Comparison of ENCODE assay signal across 30 cellular contexts in genomic region chrX:42536286-42536685, GRCh38.
"Had no signal": no experiment of that assay in that cellular context is flagged by ENCODE, and none has a peak within 500 bp of the region (broad histone marks: within the 10 kb centered on the region; RNA-seq: fewer than 3 reads in every experiment).

No MANE protein-coding gene starts in this region.

- H3K36me3 ChIP-seq: cardiac muscle cell, SJSA1 had no signal

- H3K36me3 Mint-ChIP-seq: activated naive CD4-positive, alpha-beta T cell treated with anti-CD3 and anti-CD28 coated beads, Interleukin-2, amount 50 U/mL, for 72 hours; WTC11 had no signal

- H3K4me3 Mint-ChIP-seq: activated CD4-positive, alpha-beta T cell treated with anti-CD3 and anti-CD28 coated beads for 36 hours; activated CD4-positive, alpha-beta T cell treated with anti-CD3 and anti-CD28 coated beads, Interleukin-2, amount 10 ng/mL, durations not matched to agents 7 days and 5 days; activated CD8-positive, alpha-beta T cell treated with anti-CD3 and anti-CD28 coated beads, Interleukin-2, amount 10 ng/mL, durations not matched to agents 7 days and 5 days; activated naive CD4-positive, alpha-beta T cell treated with anti-CD3 and anti-CD28 coated beads for 36 hours; activated T-cell treated with anti-CD3 and anti-CD28 coated beads, Interleukin-2, amount 50 U/mL, for 4 hours; activated T-helper 1 cell treated with anti-CD3 and anti-CD28 coated beads, Interleukin-12 subunit alpha, Interleukin-12 subunit beta, Interleukin-2, Interleukin-4 antibody, amounts not matched to agents 30 ng/mL and 10 ng/mL and 1 ng/mL, durations not matched to agents 14 hours and 24 hours and 36 hours; central memory CD8-positive, alpha-beta T cell; T-helper 1 cell treated with Interleukin-12 subunit alpha and Interleukin-12 subunit beta and Interleukin-4 antibody, amounts not matched to agents 30 μg/mL and 1 μg/mL, for 36 hours; T-helper 2 cell treated with Interferon-gamma antibody and Interleukin-4, amounts not matched to agents 5 μg/mL and 100 μg/mL, for 36 hours; WTC11 had no signal

- H3K27me3 Mint-ChIP-seq: activated CD4-positive, alpha-beta T cell treated with anti-CD3 and anti-CD28 coated beads for 36 hours; activated CD4-positive, alpha-beta T cell treated with anti-CD3 and anti-CD28 coated beads, Interleukin-2, amount 10 ng/mL, durations not matched to agents 7 days and 5 days; central memory CD8-positive, alpha-beta T cell had no signal

- H3K9me3 Mint-ChIP-seq: activated CD4-positive, alpha-beta T cell treated with anti-CD3 and anti-CD28 coated beads, Interleukin-2, amount 10 ng/mL, durations not matched to agents 7 days and 5 days; activated naive CD4-positive, alpha-beta T cell treated with anti-CD3 and anti-CD28 coated beads for 36 hours; activated naive CD4-positive, alpha-beta T cell treated with anti-CD3 and anti-CD28 coated beads, Interleukin-2, amount 50 U/mL, for 72 hours; activated T-helper 1 cell treated with anti-CD3 and anti-CD28 coated beads, Interleukin-12 subunit alpha, Interleukin-12 subunit beta, Interleukin-2, Interleukin-4 antibody, amounts not matched to agents 30 ng/mL and 10 ng/mL and 1 ng/mL, durations not matched to agents 14 hours and 24 hours and 36 hours; central memory CD8-positive, alpha-beta T cell; T-helper 1 cell treated with Interleukin-12 subunit alpha and Interleukin-12 subunit beta and Interleukin-4 antibody, amounts not matched to agents 30 μg/mL and 1 μg/mL, for 36 hours; T-helper 2 cell treated with Interferon-gamma antibody and Interleukin-4, amounts not matched to agents 5 μg/mL and 100 μg/mL, for 36 hours had no signal

- DNase-seq: activated CD4-positive, alpha-beta T cell treated with anti-CD3 and anti-CD28 coated beads for 36 hours; activated CD4-positive, alpha-beta T cell treated with anti-CD3 and anti-CD28 coated beads, Interleukin-2, amount 10 ng/mL, durations not matched to agents 7 days and 5 days; activated CD4-positive, alpha-beta T cell treated with anti-CD3 and anti-CD28 coated beads, Interleukin-2, amount 50 U/mL, for 48 hours; activated CD8-positive, alpha-beta T cell treated with anti-CD3 and anti-CD28 coated beads, Interleukin-2, amount 10 ng/mL, durations not matched to agents 7 days and 5 days; activated gamma-delta T cell treated with Interleukin-2 at 50 U/mL for 16 hours; activated naive CD4-positive, alpha-beta T cell treated with anti-CD3 and anti-CD28 coated beads for 36 hours; activated T-cell treated with anti-CD3 and anti-CD28 coated beads, Interleukin-2, amount 50 U/mL, for 4 hours; anterior cingulate cortex; NCI-H1092 treated with DMSO at 0.1 percent for 48 hours; NCI-H1417; NCI-H146; NCI-H187; NCI-H2029 treated with DMSO at 0.1 percent for 48 hours; NCI-H2107; NCI-H2171; NCI-H524 treated with DMSO at 0.1 percent for 48 hours; SHP77 treated with DMSO at 0.1 percent for 48 hours; SK-N-SH had no signal

- H3K4me2 ChIP-seq: SK-N-SH had no signal

- H3K9me3 ChIP-seq: SJSA1, SK-N-SH had no signal

- H3K27ac ChIP-seq: cardiac muscle cell, SJSA1 had no signal

- H3K27me3 ChIP-seq: cardiac muscle cell, SJSA1 had no signal

- H3K9ac ChIP-seq: SK-N-SH had no signal

- H3K4me3 ChIP-seq: cardiac muscle cell, K562, SJSA1 had no signal

- H3K4me1 Mint-ChIP-seq: WTC11 had no signal

- H3K4me1 ChIP-seq: SJSA1 had no signal

- ATAC-seq: activated CD4-positive, alpha-beta T cell treated with anti-CD3 and anti-CD28 coated beads for 36 hours; activated CD4-positive, CD25-positive, alpha-beta regulatory T cell treated with anti-CD3 and anti-CD28 coated beads, Interleukin-2, amount 50 U/mL, for 24 hours; activated CD8-positive, alpha-beta T cell treated with anti-CD3 and anti-CD28 coated beads, Interleukin-2, amount 10 ng/mL, durations not matched to agents 7 days and 5 days; activated naive CD4-positive, alpha-beta T cell treated with anti-CD3 and anti-CD28 coated beads, Interleukin-2, amount 50 U/mL, for 72 hours; activated T-cell treated with anti-CD3 and anti-CD28 coated beads, Interleukin-2, amount 50 U/mL, for 4 hours; K562; Panc1; WTC11 had no signal

- H3K27ac Mint-ChIP-seq: activated CD4-positive, alpha-beta T cell treated with anti-CD3 and anti-CD28 coated beads for 36 hours; activated CD4-positive, alpha-beta T cell treated with anti-CD3 and anti-CD28 coated beads, Interleukin-2, amount 10 ng/mL, durations not matched to agents 7 days and 5 days; activated CD8-positive, alpha-beta T cell treated with anti-CD3 and anti-CD28 coated beads, Interleukin-2, amount 10 ng/mL, durations not matched to agents 7 days and 5 days; activated naive CD4-positive, alpha-beta T cell treated with anti-CD3 and anti-CD28 coated beads for 36 hours; activated naive CD4-positive, alpha-beta T cell treated with anti-CD3 and anti-CD28 coated beads, Interleukin-2, amount 50 U/mL, for 72 hours; activated T-helper 1 cell treated with anti-CD3 and anti-CD28 coated beads, Interleukin-12 subunit alpha, Interleukin-12 subunit beta, Interleukin-2, Interleukin-4 antibody, amounts not matched to agents 30 ng/mL and 10 ng/mL and 1 ng/mL, durations not matched to agents 14 hours and 24 hours and 36 hours; T-helper 1 cell treated with Interleukin-12 subunit alpha and Interleukin-12 subunit beta and Interleukin-4 antibody, amounts not matched to agents 30 μg/mL and 1 μg/mL, for 36 hours; T-helper 2 cell treated with Interferon-gamma antibody and Interleukin-4, amounts not matched to agents 5 μg/mL and 100 μg/mL, for 36 hours; WTC11 had no signal

- FAIRE-seq: K562, TTC549 had no signal
